In the genomic region with DNA sequence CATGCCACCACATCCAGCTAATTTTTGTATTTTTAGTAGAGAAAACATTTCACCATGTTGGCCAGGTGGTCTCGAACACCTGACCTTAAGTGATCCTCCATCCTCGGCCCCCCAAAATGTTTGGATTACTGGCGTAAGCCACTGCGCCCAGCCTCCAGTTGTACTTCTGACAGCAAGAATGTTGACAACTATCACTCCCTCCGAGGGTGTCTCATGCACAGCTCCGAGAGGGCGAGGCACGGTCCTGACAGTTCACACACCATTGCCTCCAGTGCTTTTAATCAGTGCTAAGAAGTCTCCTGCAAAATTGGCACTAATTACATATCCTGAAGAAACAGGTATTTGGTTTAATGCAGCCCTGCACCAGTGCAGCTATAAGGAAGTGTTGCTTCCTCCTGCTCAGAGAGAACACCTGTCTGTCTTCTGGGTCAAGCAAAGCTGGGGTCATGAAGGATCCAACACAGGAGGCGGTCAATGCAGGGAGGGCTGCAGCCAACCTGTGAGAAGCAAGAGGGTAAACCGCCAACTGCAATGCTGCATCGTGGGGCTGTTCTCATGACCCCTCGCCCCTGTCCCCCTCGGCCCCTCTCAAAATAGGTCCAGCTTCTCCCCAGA, we compare ENCODE assay signal across 16 cellular contexts.
"Had no signal": no experiment of that assay in that cellular context is flagged by ENCODE, and none has a peak within 500 bp of the region (broad histone marks: within the 10 kb centered on the region; RNA-seq: fewer than 3 reads in every experiment).

No MANE protein-coding gene starts in this region.

- H3K4me1 ChIP-seq: gastrocnemius medialis, suprapubic skin, thyroid gland had no signal

- H3K27ac ChIP-seq: coronary artery, dorsolateral prefrontal cortex, gastrocnemius medialis, ovary, suprapubic skin, thyroid gland had no signal

- H3K27me3 ChIP-seq: gastrocnemius medialis, ovary, suprapubic skin, thyroid gland had no signal

- H3K9me3 ChIP-seq: gastrocnemius medialis, ovary, suprapubic skin, thyroid gland had no signal

- DNase-seq: dorsolateral prefrontal cortex; effector CD8-positive, alpha-beta T cell; gastrocnemius medialis; islet precursor cell; natural killer cell; ovary; right cardiac atrium; small intestine; stimulated activated CD4-positive, alpha-beta T cell treated with anti-CD3 and anti-CD28 coated beads, Interleukin-12 subunit alpha, Interleukin-12 subunit beta, amount 100 ng/mL, for 4 hours; stimulated activated CD4-positive, alpha-beta T cell treated with anti-CD3 and anti-CD28 coated beads, Interleukin-2, amount 100 ng/mL, for 48 hours; stimulated activated naive CD8-positive, alpha-beta T cell treated with anti-CD3 and anti-CD28 coated beads, Interleukin-15, Interleukin-2, amounts not matched to agents 100 U/mL and 50 U/mL, for 24 hours; thyroid gland had no signal

- H3K36me3 ChIP-seq: gastrocnemius medialis, ovary, suprapubic skin, thyroid gland had no signal

- H3K4me3 ChIP-seq: coronary artery, dorsolateral prefrontal cortex, gastrocnemius medialis, ovary, suprapubic skin, thyroid gland had no signal

- ATAC-seq: esophagus mucosa; gastrocnemius medialis; left lobe of liver; natural killer cell; right cardiac atrium; stimulated activated naive CD8-positive, alpha-beta T cell treated with anti-CD3 and anti-CD28 coated beads, Interleukin-15, Interleukin-2, amounts not matched to agents 100 U/mL and 50 U/mL, for 24 hours had no signal
